ENCODE assay signal across 11 cellular contexts in the genomic region with DNA sequence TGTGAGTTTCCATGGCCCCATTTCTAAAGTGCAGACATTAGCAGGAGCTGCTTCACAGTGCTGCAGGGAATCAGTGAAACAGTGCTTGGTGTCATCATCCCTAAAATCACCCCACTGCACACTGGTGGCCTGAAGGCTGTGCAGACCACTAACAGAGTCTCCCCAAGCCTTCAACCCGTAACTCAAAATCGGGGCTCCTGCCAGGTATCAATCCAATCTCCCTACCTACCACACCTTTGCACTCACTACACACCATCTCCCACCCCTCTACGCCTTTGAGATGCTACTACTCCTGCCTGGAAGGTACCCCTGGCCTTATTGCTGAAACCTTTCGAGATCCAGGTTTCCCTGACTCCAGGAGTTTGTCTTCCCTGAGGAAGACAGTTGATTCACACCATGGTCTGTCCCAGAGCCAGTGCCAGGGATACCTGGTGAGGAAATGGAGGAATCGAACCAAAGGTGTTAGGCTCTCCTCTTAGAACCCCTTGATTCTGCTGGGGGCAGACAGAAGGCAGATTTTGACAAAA. TPM values are rescaled to one million over a fixed set of nuclear protein-coding genes. Genes with fewer than 3 reads are reported as not detected.
DNase-seq lines count a peak whose midpoint lies in the region; ATAC-seq and TF ChIP-seq lines count a peak whose summit lies in the region.
"Had no signal": no experiment of that assay in that cellular context is flagged by ENCODE, and none has a peak within 500 bp of the region (broad histone marks: within the 10 kb centered on the region; RNA-seq: fewer than 3 reads in every experiment).

No MANE protein-coding gene starts in this region.

- CTCF ChIA-PET in CD4-positive, alpha-beta T cell (lab: Charles Lee) = interaction anchor here (0.8 to 2.0 kb wide), 2 partner anchors 20 to 140 kb away, joined by 3 to 6 read pairs; no protein-coding TSS in a partner anchor

- H3K27ac Mint-ChIP-seq in CD4-positive, alpha-beta T cell = peak overlapping the region; percentile 91

- H3K4me1 ChIP-seq in breast epithelium (peaks cover 0 to 33% of the 10 kb centered on the region in 2 donors), neutrophil (ENCODE audit: control insufficient read depth in 1 of 2, insufficient read depth in 1 of 2, low read depth in 1 of 2, low read length in 1 of 2) (peaks cover 74 to 77% of the 10 kb centered on the region in 2 experiments)

- no peak for DNase-seq in CD4-positive, alpha-beta T cell
- DNase-seq in breast epithelium (ENCODE audit: low spot score in 2 of 2) = no peak
- no peak for DNase-seq in stimulated activated CD4-positive, alpha-beta T cell treated with anti-CD3 and anti-CD28 coated beads, Interleukin-2, amount 100 ng/mL, for 48 hours
- no peak for DNase-seq in iPS-NIHi11 (ENCODE audit: low spot score)
- DNase-seq: activated gamma-delta T cell treated with Interleukin-2 at 50 U/mL for 16 hours, DMS53, NCI-H2029 treated with DMSO at 0.1 percent for 48 hours had no signal

- H3K27me3 Mint-ChIP-seq in CD4-positive, alpha-beta T cell = no peaks in the 10 kb centered on the region

- POLR2A ChIA-PET in CD4-positive, alpha-beta T cell (lab: Charles Lee) = interaction anchor here (0.7 to 2.4 kb wide), 8 partner anchors 8 to 135 kb away, joined by 3 to 33 read pairs (median 6); no protein-coding TSS in a partner anchor

- no peaks in the 10 kb centered on the region for H3K9me3 ChIP-seq in CD4-positive, alpha-beta T cell (ENCODE audit: control insufficient read depth, low read length)
- H3K9me3 ChIP-seq in KOPT-K1 (ENCODE audit: insufficient read depth, low read length, poor library complexity, severe bottlenecking) (no peaks in the 10 kb centered on the region), breast epithelium (no peaks in the 10 kb centered on the region), neutrophil (no peaks in the 10 kb centered on the region)

- peaks cover 90% of the 10 kb centered on the region for H3K4me1 Mint-ChIP-seq in CD4-positive, alpha-beta T cell (ENCODE audit: low read depth)

- peak overlapping the region; percentile 53 for H3K4me3 Mint-ChIP-seq in CD4-positive, alpha-beta T cell

- no peak for TF ChIP-seq POLR2A in breast epithelium (IDR thresholded peaks at IDR 0.05)

- no peak for ATAC-seq in CD4-positive, alpha-beta T cell (ENCODE audit: poor library complexity)
- ATAC-seq in GM21529 (IDR thresholded peaks at IDR 0.05; ENCODE audit: unreplicated experiment) = no peak
- ATAC-seq in GM19467 (IDR thresholded peaks at IDR 0.05; ENCODE audit: unreplicated experiment) = no peak

- peak overlapping the region; percentile 82 for H3K27ac ChIP-seq in CD4-positive, alpha-beta T cell (ENCODE audit: low read depth, low read length)
- H3K27ac ChIP-seq in KOPT-K1 (ENCODE audit: low read depth, low read length, poor library complexity, severe bottlenecking) (peak overlapping the region; percentile 95), breast epithelium (peak overlapping the region; percentile 89 to 93), neutrophil (peak overlapping the region; percentile 93)

- no peak overlapping the region for H3K4me3 ChIP-seq in breast epithelium
- H3K4me3 ChIP-seq in neutrophil (ENCODE audit: low read depth in 1 of 2, low read length in 1 of 2) = no peak overlapping the region

- TF ChIP-seq CTCF in CD4-positive, alpha-beta T cell (IDR thresholded peaks at IDR 0.05) = no peak
- TF ChIP-seq CTCF in breast epithelium (IDR thresholded peaks at IDR 0.05) = no peak
- TF ChIP-seq CTCF in neutrophil (IDR thresholded peaks at IDR 0.05) = no peak

- intact Hi-C loops in CD4-positive, alpha-beta T cell (cut with DNase I, micrococcal nuclease) = loop anchor here in 1 of 2 experiments (1.0 to 10.0 kb wide), 2 partner anchors 20 to 478 kb away; partner anchors contain the start of genes PPCS and ZMYND12
- intact Hi-C loops in breast epithelium (cut with DNase I; ENCODE audit: low total_unique reads) = no loop called here

- H3K27me3 ChIP-seq in CD4-positive, alpha-beta T cell (ENCODE audit: control insufficient read depth, insufficient read depth, low read length) = no peaks in the 10 kb centered on the region
- no peaks in the 10 kb centered on the region for H3K27me3 ChIP-seq in breast epithelium
- no peaks in the 10 kb centered on the region for H3K27me3 ChIP-seq in neutrophil

- peaks cover 72% of the 10 kb centered on the region for H3K36me3 Mint-ChIP-seq in CD4-positive, alpha-beta T cell (ENCODE audit: low read depth)

- H3K36me3 ChIP-seq in KOPT-K1 (ENCODE audit: insufficient read depth, low read length) = peaks cover 81% of the 10 kb centered on the region
- no peaks in the 10 kb centered on the region for H3K36me3 ChIP-seq in breast epithelium
- H3K36me3 ChIP-seq in neutrophil = no peaks in the 10 kb centered on the region

- H3K9me3 Mint-ChIP-seq in CD4-positive, alpha-beta T cell = no peaks in the 10 kb centered on the region

RNA-seq across cellular contexts. Expression of gene SLC2A1, which starts 25.5 kb away (rescaled TPM):
- total RNA-seq in CD4-positive, alpha-beta T cell = 10 to 100 TPM; 78.6 to 80.9 TPM
- total RNA-seq in breast epithelium = 10 to 100 TPM; 29.5 to 78.9 (median 42.1) TPM
